ENCODE assay signal across 8 cellular contexts in genomic region chr1:233326995-233327937, GRCh38. TPM values are rescaled to one million over a fixed set of nuclear protein-coding genes. Genes with fewer than 3 reads are reported as not detected.
DNase-seq lines count a peak whose midpoint lies in the region; ATAC-seq and TF ChIP-seq lines count a peak whose summit lies in the region.

TSS of gene MAP3K21 (plus strand) at chr1:233327724. CDS start at chr1:233328029, 305 bp downstream.

- DNase-seq in DMS114 treated with DMSO at 0.1 percent for 48 hours (lab: John Stamatoyannopoulos, UW; ENCODE audit: unreplicated experiment): peak; percentile 48
- peak; percentile 83 for DNase-seq in KG1 (lab: John Stamatoyannopoulos, UW)
- DNase-seq in RKO (ENCODE audit: low spot score): peak; percentile 76
- DNase-seq in activated T-helper 1 cell treated with Interleukin-2 at 50 U/mL for 16 hours (ENCODE audit: low read depth): peak; percentile 83
- DNase-seq in fibroblast of villous mesenchyme (ENCODE audit: low read depth): peak; percentile 10
- peak in 41 of 49 donors; percentile 2 to 90 (median 23) for DNase-seq in substantia nigra (lab: John Stamatoyannopoulos, UW)

- no peaks in the 10 kb centered on the region for H3K9me3 ChIP-seq in neutrophil

- H3K4me3 ChIP-seq in fibroblast of villous mesenchyme (ENCODE audit: low read depth, low read length): peak within 1 kb of the TSS; percentile 56
- H3K4me3 ChIP-seq in neutrophil (ENCODE audit: low read depth in 1 of 2, low read length in 1 of 2): peak within 1 kb of the TSS; percentile 78 to 82

- peaks cover 44% of the 10 kb centered on the region for H3K27me3 ChIP-seq in neutrophil

- peaks cover 13 to 18% of the 10 kb centered on the region in 2 experiments for H3K4me1 ChIP-seq in neutrophil (ENCODE audit: control insufficient read depth in 1 of 2, insufficient read depth in 1 of 2, low read depth in 1 of 2, low read length in 1 of 2)

- peak within 1 kb of the TSS; percentile 45 for H3K27ac ChIP-seq in neutrophil
- no peak within 1 kb of the TSS for H3K27ac ChIP-seq in substantia nigra (ENCODE audit: low read depth, low read length, poor library complexity, severe bottlenecking)

- ATAC-seq in GM21786 (IDR thresholded peaks at IDR 0.05; ENCODE audit: unreplicated experiment): peak; percentile 94

- H3K36me3 ChIP-seq in neutrophil: no peaks in the 10 kb centered on the region

- TF ChIP-seq CTCF in fibroblast of villous mesenchyme (IDR thresholded peaks at IDR 0.05; ENCODE audit: insufficient read depth, low read depth, low read length) (no peak), neutrophil (IDR thresholded peaks at IDR 0.05) (no peak)

RNA-seq across cellular contexts. Expression of gene MAP3K21, which starts in this region (rescaled TPM):
- 0.32 and 1.3 TPM in 2 replicates for total RNA-seq in fibroblast of villous mesenchyme

Comparison
In these comparisons a context has a peak if more than half of its experiments do, and no peak if none do; other contexts are left out.
1. DNase-seq: peak in every context shown above with its lines; median percentile 83 in KG1; 83 in activated T-helper 1 cell treated with Interleukin-2 at 50 U/mL for 16 hours; 76 in RKO; 48 in DMS114 treated with DMSO at 0.1 percent for 48 hours; 23 in substantia nigra; 10 in fibroblast of villous mesenchyme.